ENCODE assay signal across 8 cellular contexts in genomic region chr6:111011360-111012142, GRCh38. TPM values are rescaled to one million over a fixed set of nuclear protein-coding genes. Genes with fewer than 3 reads are reported as not detected.
DNase-seq lines count a peak whose midpoint lies in the region; ATAC-seq, FAIRE-seq and TF ChIP-seq lines count a peak whose summit lies in the region.

No MANE protein-coding gene starts in this region.

- intact Hi-C loops in endothelial cell of umbilical vein (cut with micrococcal nuclease): loop anchor here (1.0 to 2.0 kb wide), 2 partner anchors 199 to 1032 kb away; no protein-coding TSS in a partner anchor

- peak; percentile 43 to 45 for TF ChIP-seq CTCF in endothelial cell of umbilical vein (IDR thresholded peaks at IDR 0.05; ENCODE audit: extremely low read depth in 1 of 2, insufficient read depth in 1 of 2, low read depth in 1 of 2, low read length in 2 of 2)

- dilution Hi-C loops in endothelial cell of umbilical vein (cut with MboI; ENCODE audit: extremely low pct_ligation_motif_present, low sequenced_read_pairs): no loop called here

- peaks cover 2 to 6% of the 10 kb centered on the region in 2 experiments for H3K36me3 ChIP-seq in endothelial cell of umbilical vein (ENCODE audit: control insufficient read depth in 2 of 2, extremely low read depth in 1 of 2, insufficient read depth in 2 of 2, low read length in 2 of 2)

- H3K79me2 ChIP-seq in endothelial cell of umbilical vein (ENCODE audit: control insufficient read depth, insufficient read depth, low read length): no peaks in the 10 kb centered on the region

- H3K27ac ChIP-seq in endothelial cell of umbilical vein (ENCODE audit: insufficient read depth, low read depth, low read length): no peak overlapping the region

- FAIRE-seq in endothelial cell of umbilical vein (lab: Jason Lieb, UNC): no peak

- no peak overlapping the region for H3K9ac ChIP-seq in endothelial cell of umbilical vein (replicated peaks; ENCODE audit: extremely low read depth, insufficient read depth, low read length)

- H4K20me1 ChIP-seq in endothelial cell of umbilical vein (replicated peaks; ENCODE audit: control insufficient read depth, extremely low read depth, insufficient read depth, low read length): no peaks in the 10 kb centered on the region

- H3K4me2 ChIP-seq in endothelial cell of umbilical vein (ENCODE audit: insufficient read depth, low read length): no peak overlapping the region

- CTCF ChIA-PET in endothelial cell of umbilical vein (lab: Charles Lee): interaction anchor here (0.6 to 4.5 kb wide), 44 partner anchors 8 to 1076 kb away, joined by 3 to 60 read pairs (median 4); partner anchors contain the start of genes AMD1, FAM229B, GTF3C6 and RPF2

- DNase-seq in NCI-H446 (lab: John Stamatoyannopoulos, UW) (peak; percentile 9 to 31), NCI-H446 treated with DMSO at 0.1 percent for 48 hours (lab: John Stamatoyannopoulos, UW) (no peak), HT1080 (ENCODE audit: low read depth) (peak; percentile 40), RPMI7951 (ENCODE audit: low read depth) (peak; percentile 42), endothelial cell of umbilical vein (ENCODE audit: low read depth, low spot score) (peak; percentile 57), myocyte (ENCODE audit: low read depth) (peak; percentile 65)

- H3K27me3 ChIP-seq in endothelial cell of umbilical vein (ENCODE audit: control insufficient read depth in 2 of 2, insufficient read depth in 2 of 2, low read length in 2 of 2): no peaks in the 10 kb centered on the region

- no peaks in the 10 kb centered on the region for H3K4me1 ChIP-seq in endothelial cell of umbilical vein (ENCODE audit: control insufficient read depth, extremely low read depth, insufficient read depth, low read length)

- no peak overlapping the region for H3K4me3 ChIP-seq in endothelial cell of umbilical vein (replicated peaks in 1 of 3; ENCODE audit: insufficient read depth in 1 of 3, low read depth in 1 of 3, low read length in 3 of 3)

- BruUV-seq in endothelial cell of umbilical vein (replicated peaks; lab: Mats Ljungman, UMichigan): no TSS peak

- no peak for TF ChIP-seq POLR2A in endothelial cell of umbilical vein (IDR thresholded peaks at IDR 0.05; ENCODE audit: low read depth, low read length)

- no peaks in the 10 kb centered on the region for H3K9me3 ChIP-seq in endothelial cell of umbilical vein (replicated peaks; ENCODE audit: control insufficient read depth, insufficient read depth, low read length)

- ATAC-seq in HG03469 (IDR thresholded peaks at IDR 0.05; ENCODE audit: unreplicated experiment) (no peak), GM19463 (IDR thresholded peaks at IDR 0.05; ENCODE audit: unreplicated experiment) (no peak)

- no peak overlapping the region for H2AFZ ChIP-seq in endothelial cell of umbilical vein (ENCODE audit: low read depth, low read length)

- POLR2A ChIA-PET in endothelial cell of umbilical vein (lab: Charles Lee): no interaction called here

- no peaks in the 10 kb centered on the region for H3K9me1 ChIP-seq in endothelial cell of umbilical vein (replicated peaks; ENCODE audit: control insufficient read depth, extremely low read depth, insufficient read depth, low read length)

TF ChIP-seq in endothelial cell of umbilical vein, 7 proteins besides CTCF, POLR2A, EP300 and RAD21:
- TF ChIP-seq MYC (IDR thresholded peaks at IDR 0.05; ENCODE audit: low read depth, low read length): no peak
- TF ChIP-seq JUN (IDR thresholded peaks at IDR 0.05; ENCODE audit: borderline replicate concordance, insufficient read depth, insufficient read length, low read depth): no peak
- TF ChIP-seq POLR2AphosphoS5 (IDR thresholded peaks at IDR 0.05; ENCODE audit: insufficient read depth, low read depth, low read length): no peak
- TF ChIP-seq EZH2 (IDR thresholded peaks at IDR 0.05; ENCODE audit: borderline replicate concordance, low read depth, low read length, severe bottlenecking): no peak
- TF ChIP-seq GATA2 (IDR thresholded peaks at IDR 0.05; ENCODE audit: insufficient read depth, insufficient read length, low read depth, low read length): no peak

RNA-seq across cellular contexts. Expression of gene RPF2, which starts 29.7 kb away (rescaled TPM):
- 72.4 and 78.7 TPM in 2 replicates for total RNA-seq in HT1080 (2014; rRNA removed; shearing (Covaris generic))
- 85.6 and 96.2 TPM in 2 replicates for polyA plus RNA-seq in HT1080 (2015; cell fraction: cytosol; rRNA removed)
- polyA plus RNA-seq in HT1080 (2015; cell fraction: nucleus; rRNA removed): 86.3 and 93.1 TPM in 2 replicates
- 55.0 and 66.9 TPM in 2 replicates for total RNA-seq in RPMI7951 (2014; rRNA removed; shearing (Covaris generic))
- total RNA-seq in endothelial cell of umbilical vein (21.9 and 22.4 TPM in 2 replicates), myocyte (50.1 and 66.8 TPM in 2 replicates)
- 4.7 and 6.6 TPM in 2 replicates for polyA plus RNA-seq in endothelial cell of umbilical vein
- 10.1 and 11.6 TPM in 2 replicates for polyA plus RNA-seq in endothelial cell of umbilical vein (2011; cell fraction: cytosol; rRNA removed)
- 4.5 and 7.3 TPM in 2 replicates for polyA plus RNA-seq in endothelial cell of umbilical vein (2011; cell fraction: nucleus; rRNA removed)
- polyA plus RNA-seq in endothelial cell of umbilical vein (2012): 16.5 and 24.4 TPM in 2 replicates
- polyA minus RNA-seq in endothelial cell of umbilical vein: 3.8 and 4.9 TPM in 2 replicates
- 6.3 TPM for polyA minus RNA-seq in endothelial cell of umbilical vein (2011; cell fraction: cytosol; rRNA and poly(A)+ RNA removed)
- polyA minus RNA-seq in endothelial cell of umbilical vein (2011; cell fraction: nucleus; rRNA and poly(A)+ RNA removed): 1.7 and 2.8 TPM in 2 replicates
- polyA plus RNA-seq in myocyte (2012): 13.1 TPM

RNA-seq across cellular contexts. Expression of gene GTF3C6, which starts 53.0 kb away (rescaled TPM):
- 94.1 and 105 TPM in 2 replicates for total RNA-seq in HT1080 (2014; rRNA removed; shearing (Covaris generic))
- 95.4 and 112 TPM in 2 replicates for polyA plus RNA-seq in HT1080 (2015; cell fraction: cytosol; rRNA removed)
- polyA plus RNA-seq in HT1080 (2015; cell fraction: nucleus; rRNA removed): 24.6 and 25.0 TPM in 2 replicates
- 106 and 116 TPM in 2 replicates for total RNA-seq in RPMI7951 (2014; rRNA removed; shearing (Covaris generic))
- total RNA-seq in endothelial cell of umbilical vein: 88.1 and 96.4 TPM in 2 replicates
- polyA plus RNA-seq in endothelial cell of umbilical vein: 5.8 and 12.1 TPM in 2 replicates
- 27.7 and 34.5 TPM in 2 replicates for polyA plus RNA-seq in endothelial cell of umbilical vein (2011; cell fraction: cytosol; rRNA removed)
- polyA plus RNA-seq in endothelial cell of umbilical vein (2011; cell fraction: nucleus; rRNA removed): 9.3 and 14.1 TPM in 2 replicates
- 73.6 and 128 TPM in 2 replicates for polyA plus RNA-seq in endothelial cell of umbilical vein (2012)
- polyA minus RNA-seq in endothelial cell of umbilical vein: 2.4 and 3.6 TPM in 2 replicates
- 18.8 TPM for polyA minus RNA-seq in endothelial cell of umbilical vein (2011; cell fraction: cytosol; rRNA and poly(A)+ RNA removed)
- polyA minus RNA-seq in endothelial cell of umbilical vein (2011; cell fraction: nucleus; rRNA and poly(A)+ RNA removed): 1.8 and 2.3 TPM in 2 replicates
- total RNA-seq in myocyte: 97.2 and 114 TPM in 2 replicates
- 63.1 TPM for polyA plus RNA-seq in myocyte (2012)
